In the genomic region with DNA sequence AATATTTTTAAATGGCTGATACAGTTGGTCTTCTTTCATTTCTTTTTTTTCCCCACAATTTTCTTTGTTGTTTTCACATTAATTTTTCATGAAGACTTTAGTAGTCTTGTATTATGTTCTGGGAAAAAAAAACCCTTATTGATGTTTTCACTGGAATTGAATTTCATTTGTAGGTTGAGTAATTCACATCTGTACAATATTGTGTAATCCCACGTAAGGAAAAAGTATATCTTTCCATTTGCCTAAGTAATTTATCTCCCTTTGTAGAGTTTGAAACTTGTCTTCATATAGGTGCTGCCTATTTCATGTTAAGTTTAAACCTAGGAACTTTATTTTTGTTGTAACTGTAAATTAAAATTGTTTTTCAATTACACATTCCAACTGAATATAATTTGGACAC, we compare ENCODE assay signal across 24 cellular contexts. TPM values are rescaled to one million over a fixed set of nuclear protein-coding genes. Genes with fewer than 3 reads are reported as not detected.
DNase-seq lines count a peak whose midpoint lies in the region; ATAC-seq, FAIRE-seq and TF ChIP-seq lines count a peak whose summit lies in the region.
"Had no signal": no experiment of that assay in that cellular context is flagged by ENCODE, and none has a peak within 500 bp of the region (broad histone marks: within the 10 kb centered on the region; RNA-seq: fewer than 3 reads in every experiment).

No MANE protein-coding gene starts in this region.

- H3K4me2 ChIP-seq in Karpas-422 (ENCODE audit: low read depth, low read length, poor library complexity, severe bottlenecking) = peak overlapping the region; percentile 85

- no peaks in the 10 kb centered on the region for H3K9me3 ChIP-seq in CD8-positive, alpha-beta T cell (ENCODE audit: low read length)
- H3K9me3 ChIP-seq in Karpas-422 (ENCODE audit: low read length) = no peaks in the 10 kb centered on the region
- no peaks in the 10 kb centered on the region for H3K9me3 ChIP-seq in kidney (ENCODE audit: control insufficient read depth in 1 of 2, low read length in 2 of 2)
- no peaks in the 10 kb centered on the region for H3K9me3 ChIP-seq in left lung
- H3K9me3 ChIP-seq: left ventricle myocardium inferior, Peyer's patch, SJCRH30, suprapubic skin, upper lobe of left lung had no signal

- no peaks in the 10 kb centered on the region for H3K27me3 Mint-ChIP-seq in CD8-positive, alpha-beta T cell (ENCODE audit: low read depth)
- H3K27me3 Mint-ChIP-seq in brain = peaks cover 8% of the 10 kb centered on the region
- H3K27me3 Mint-ChIP-seq: activated CD4-positive, alpha-beta T cell treated with anti-CD3 and anti-CD28 coated beads, Interleukin-2, amount 10 ng/mL, durations not matched to agents 7 days and 5 days; activated naive CD8-positive, alpha-beta T cell treated with anti-CD3 and anti-CD28 coated beads, Interleukin-2, amount 50 U/mL, for 24 hours had no signal

- no peak for ATAC-seq in CD8-positive, alpha-beta T cell
- ATAC-seq in GM18858 (IDR thresholded peaks at IDR 0.05; ENCODE audit: unreplicated experiment) (no peak), HG02840 (IDR thresholded peaks at IDR 0.05; ENCODE audit: low FRiP score, unreplicated experiment) (no peak), left lung (no peak)
- ATAC-seq: activated naive CD8-positive, alpha-beta T cell treated with anti-CD3 and anti-CD28 coated beads, Interleukin-2, amount 50 U/mL, for 24 hours; activated T-cell treated with anti-CD3 and anti-CD28 coated beads, Interleukin-2, amount 50 U/mL, for 4 hours; WTC11 had no signal

- peaks cover 42% of the 10 kb centered on the region for H3K79me2 ChIP-seq in Karpas-422 (ENCODE audit: low read length)

- no peak overlapping the region for H3K27ac ChIP-seq in CD8-positive, alpha-beta T cell (ENCODE audit: low read depth, low read length)
- H3K27ac ChIP-seq in Karpas-422 (ENCODE audit: low read length) (no peak overlapping the region), kidney (ENCODE audit: low read depth in 2 of 2, low read length in 2 of 2) (no peak overlapping the region), left lung (no peak overlapping the region)
- H3K27ac ChIP-seq: SJCRH30, suprapubic skin had no signal

- H3K4me3 Mint-ChIP-seq in CD8-positive, alpha-beta T cell = no peak overlapping the region
- peak overlapping the region in 3 of 5 experiments; percentile 37 to 97 (median 37) for H3K4me3 Mint-ChIP-seq in brain

- H3K36me3 Mint-ChIP-seq in CD8-positive, alpha-beta T cell = peaks cover 29% of the 10 kb centered on the region
- H3K36me3 Mint-ChIP-seq in brain = peaks cover 32% of the 10 kb centered on the region

- peak overlapping the region; percentile 32 for H3K27ac Mint-ChIP-seq in CD8-positive, alpha-beta T cell
- H3K27ac Mint-ChIP-seq in brain = no peak overlapping the region
- H3K27ac Mint-ChIP-seq: WTC11 had no signal

- H3K9me3 Mint-ChIP-seq in CD8-positive, alpha-beta T cell = no peaks in the 10 kb centered on the region
- peaks cover 0 to 7% (median 0%) of the 10 kb centered on the region in 5 experiments for H3K9me3 Mint-ChIP-seq in brain
- H3K9me3 Mint-ChIP-seq: activated CD4-positive, alpha-beta T cell treated with anti-CD3 and anti-CD28 coated beads, Interleukin-2, amount 10 ng/mL, durations not matched to agents 7 days and 5 days; activated naive CD8-positive, alpha-beta T cell treated with anti-CD3 and anti-CD28 coated beads, Interleukin-2, amount 50 U/mL, for 24 hours; activated T-cell treated with anti-CD3 and anti-CD28 coated beads, Interleukin-2, amount 50 U/mL, for 4 hours; WTC11 had no signal

- POLR2A ChIA-PET in CD8-positive, alpha-beta T cell (lab: Charles Lee) = interaction anchor here (0.8 kb wide), 1 partner anchor 32 kb away, joined by 3 read pairs; no protein-coding TSS in a partner anchor

- DNase-seq in CD8-positive, alpha-beta T cell = no peak
- DNase-seq in Karpas-422 = no peak
- no peak for DNase-seq in kidney
- DNase-seq in left lung = no peak
- DNase-seq: activated CD4-positive, alpha-beta T cell treated with anti-CD3 and anti-CD28 coated beads, Interleukin-2, amount 10 ng/mL, durations not matched to agents 7 days and 5 days; activated naive CD8-positive, alpha-beta T cell treated with anti-CD3 and anti-CD28 coated beads, Interleukin-2, amount 50 U/mL, for 24 hours; activated T-cell treated with anti-CD3 and anti-CD28 coated beads, Interleukin-2, amount 50 U/mL, for 4 hours; C1 segment of cervical spinal cord; glutamatergic neuron; Kasumi-1; left ventricle myocardium inferior; NCI-H1048; Peyer's patch; SJCRH30; stimulated activated naive CD4-positive, alpha-beta T cell treated with Interleukin-2 at 50 U/mL for 16 hours had no signal

- intact Hi-C loops in CD8-positive, alpha-beta T cell (cut with DNase I, micrococcal nuclease) = loop anchor here (2.0 to 10.0 kb wide), 17 partner anchors 49 to 1378 kb away; a partner anchor contains a TSS
- intact Hi-C loops in kidney (cut with DNase I) = loop anchor here (10.0 kb wide), 1 partner anchor 165 kb away; no protein-coding TSS in a partner anchor
- intact Hi-C loops in left lung (cut with DNase I) = loop anchor here in 1 of 2 donors (10.0 kb wide), 1 partner anchor 225 kb away; no protein-coding TSS in a partner anchor

- H2AFZ ChIP-seq in Karpas-422 (ENCODE audit: low read length) = no peak overlapping the region

- no peak overlapping the region for H3K4me3 ChIP-seq in CD8-positive, alpha-beta T cell (ENCODE audit: low read depth, low read length)
- H3K4me3 ChIP-seq in Karpas-422 (ENCODE audit: low read length) (peak overlapping the region; percentile 92; the same call in 1 of the 2 replicates), kidney (ENCODE audit: low read length in 2 of 2) (no peak overlapping the region), left lung (no peak overlapping the region)
- H3K4me3 ChIP-seq: SJCRH30, smooth muscle cell had no signal

- H3K9ac ChIP-seq in Karpas-422 (ENCODE audit: low read length) (no peak overlapping the region), kidney (ENCODE audit: low read length in 2 of 2) (no peak overlapping the region)

- peak; percentile 13 for FAIRE-seq in kidney (lab: Jason Lieb, UNC)
- FAIRE-seq: endothelial cell of umbilical vein, islet of Langerhans had no signal

- H4K20me1 ChIP-seq in Karpas-422 (ENCODE audit: insufficient read depth, low read depth, low read length) = no peaks in the 10 kb centered on the region

- peaks cover 17% of the 10 kb centered on the region for H3K4me1 ChIP-seq in CD8-positive, alpha-beta T cell (ENCODE audit: insufficient read depth, low read length)
- peaks cover 24% of the 10 kb centered on the region for H3K4me1 ChIP-seq in Karpas-422 (ENCODE audit: low read length)
- H3K4me1 ChIP-seq in kidney (ENCODE audit: control insufficient read depth in 1 of 2, insufficient read depth in 1 of 2, low read depth in 1 of 2, low read length in 2 of 2) = no peaks in the 10 kb centered on the region
- peaks cover 5 to 13% of the 10 kb centered on the region in 2 donors for H3K4me1 ChIP-seq in left lung
- H3K4me1 ChIP-seq: SJCRH30 had no signal

- H3K36me3 ChIP-seq in CD8-positive, alpha-beta T cell (ENCODE audit: insufficient read depth, low read length) = no peaks in the 10 kb centered on the region
- H3K36me3 ChIP-seq in Karpas-422 (ENCODE audit: insufficient read depth, low read length) = peaks cover 16% of the 10 kb centered on the region; the same call in 1 of the 2 replicates
- H3K36me3 ChIP-seq in kidney (ENCODE audit: control insufficient read depth in 1 of 2, insufficient read depth in 2 of 2, low read length in 2 of 2) = peaks cover 8 to 16% of the 10 kb centered on the region in 2 donors
- H3K36me3 ChIP-seq in left lung = peaks cover 0 to 21% of the 10 kb centered on the region in 2 donors

- H3K9me2 ChIP-seq in Karpas-422 (replicated peaks; ENCODE audit: insufficient read depth, low read length) = no peaks in the 10 kb centered on the region

- H3K27me3 ChIP-seq in CD8-positive, alpha-beta T cell (ENCODE audit: insufficient read depth, low read length) = no peaks in the 10 kb centered on the region
- no peaks in the 10 kb centered on the region for H3K27me3 ChIP-seq in Karpas-422 (ENCODE audit: low read length)
- H3K27me3 ChIP-seq in left lung = no peaks in the 10 kb centered on the region
- H3K27me3 ChIP-seq: Peyer's patch, SJCRH30, suprapubic skin, upper lobe of left lung had no signal

- TF ChIP-seq CTCF in CD8-positive, alpha-beta T cell (IDR thresholded peaks at IDR 0.05) = no peak
- TF ChIP-seq CTCF in brain (conservative IDR thresholded peaks at IDR 0.05) = no peak
- no peak for TF ChIP-seq CTCF in kidney (IDR thresholded peaks at IDR 0.05; ENCODE audit: borderline replicate concordance, extremely low read depth, insufficient read depth)
- no peak for TF ChIP-seq CTCF in left lung (IDR thresholded peaks at IDR 0.05)

- peaks cover 23% of the 10 kb centered on the region for H3K4me1 Mint-ChIP-seq in CD8-positive, alpha-beta T cell (ENCODE audit: low read depth)
- peaks cover 45% of the 10 kb centered on the region for H3K4me1 Mint-ChIP-seq in brain

- CTCF ChIA-PET in CD8-positive, alpha-beta T cell (lab: Charles Lee) = interaction anchor here (0.7 to 1.0 kb wide), 2 partner anchors 15 to 140 kb away, joined by 3 read pairs; no protein-coding TSS in a partner anchor

RNA-seq across cellular contexts. Expression of a gene that starts 2.0 kb away (rescaled TPM):
- total RNA-seq in CD8-positive, alpha-beta T cell = 10 to 100 TPM; 18.9 to 19.1 TPM
- total RNA-seq in Karpas-422 (2014; rRNA removed; shearing (Covaris generic); ENCODE audit: low replicate concordance) = 6.3 and 6.7 TPM in 2 replicates
- polyA plus RNA-seq in brain (ENCODE audit: insufficient read depth, low read depth, low replicate concordance) (4.0 TPM), kidney (ENCODE audit: insufficient read depth, low read depth, low replicate concordance) (3.2 TPM)
- total RNA-seq in kidney (11.4 TPM), left lung (1 to 10 TPM; 4.9 to 5.0 TPM)

RNA-seq across cellular contexts. Expression of a gene that starts 49.7 kb away (rescaled TPM):
- total RNA-seq in CD8-positive, alpha-beta T cell = 10 to 100 TPM; 15.6 to 23.3 TPM
- total RNA-seq in Karpas-422 (2014; rRNA removed; shearing (Covaris generic); ENCODE audit: low replicate concordance) = 57.6 and 58.4 TPM in 2 replicates
- polyA plus RNA-seq in brain (ENCODE audit: insufficient read depth, low read depth, low replicate concordance) (37.4 TPM), kidney (ENCODE audit: insufficient read depth, low read depth, low replicate concordance) (21.1 TPM)
- total RNA-seq in kidney (44.6 TPM), left lung (10 to 100 TPM; 47.1 to 50.5 TPM)
